In genomic region chr4:67700874-67701850, GRCh38 we compare ENCODE assay signal across 8 cellular contexts. TPM values are rescaled to one million over a fixed set of nuclear protein-coding genes. Genes with fewer than 3 reads are reported as not detected.
DNase-seq lines count a peak whose midpoint lies in the region; ATAC-seq and TF ChIP-seq lines count a peak whose summit lies in the region.

Gene UBA6, minus strand, starts transcription at chr4:67701155. Its CDS starts 36 bp downstream, at chr4:67701119.

- no peak for TF ChIP-seq RAD21 in Ishikawa (IDR thresholded peaks at IDR 0.05; ENCODE audit: low read depth)

- ATAC-seq in GM21576 (IDR thresholded peaks at IDR 0.05; ENCODE audit: unreplicated experiment) (peak; percentile 97), mucosa of descending colon (peak; percentile 99)

- no peaks in the 10 kb centered on the region for H3K9me3 ChIP-seq in mucosa of descending colon

- peaks cover 7% of the 10 kb centered on the region for H3K4me1 ChIP-seq in mucosa of descending colon (ENCODE audit: low read depth)

- DNase-seq in DMS53 (lab: John Stamatoyannopoulos, UW): peak; percentile 98
- peak; percentile 65 for DNase-seq in OCI-M2 (lab: John Stamatoyannopoulos, UW; ENCODE audit: unreplicated experiment)
- peak; percentile 91 for DNase-seq in activated T-cell treated with anti-CD3 and anti-CD28 coated beads for 4 hours
- peak; percentile 83 for DNase-seq in epithelial cell of prostate (ENCODE audit: low read depth, low spot score)
- DNase-seq in mucosa of descending colon: peak; percentile 97 to 99 (median 98)
- DNase-seq in stimulated activated CD8-positive, alpha-beta memory T cell treated with anti-CD3 and anti-CD28 coated beads, Interleukin-4, amount 100 ng/mL, for 24 hours (ENCODE audit: low read depth): peak; percentile 94

- no peak for TF ChIP-seq EP300 in Ishikawa (IDR thresholded peaks at IDR 0.05; ENCODE audit: borderline replicate concordance)

- peak; percentile 61 for TF ChIP-seq CTCF in mucosa of descending colon (IDR thresholded peaks at IDR 0.05)

- peak within 1 kb of the TSS; percentile 91 for H3K27ac ChIP-seq in epithelial cell of prostate

- peak within 1 kb of the TSS; percentile 87 for H3K4me3 ChIP-seq in mucosa of descending colon

- H3K36me3 ChIP-seq in mucosa of descending colon (ENCODE audit: low read depth): no peaks in the 10 kb centered on the region

- intact Hi-C loops in mucosa of descending colon (cut with DNase I, micrococcal nuclease): no loop called here

TF ChIP-seq in Ishikawa, 13 proteins besides CTCF, POLR2A, EP300 and RAD21:
- TF ChIP-seq ZBTB7A (IDR thresholded peaks at IDR 0.05; ENCODE audit: low read depth) (peak; percentile 87), TEAD4 (IDR thresholded peaks at IDR 0.05) (no peak), FOXM1 (IDR thresholded peaks at IDR 0.05; ENCODE audit: borderline replicate concordance, low read depth) (no peak), EGR1 (IDR thresholded peaks at IDR 0.05) (no peak), CEBPB (IDR thresholded peaks at IDR 0.05) (no peak), TAF1 (IDR thresholded peaks at IDR 0.05; ENCODE audit: low read depth) (peak; percentile 74), NFIC (IDR thresholded peaks at IDR 0.05) (peak; percentile 14; the same call in 1 of the 2 replicates), REST (IDR thresholded peaks at IDR 0.05; ENCODE audit: low read depth) (no peak), MAX (IDR thresholded peaks at IDR 0.05) (peak; percentile 86), TCF12 (IDR thresholded peaks at IDR 0.05; ENCODE audit: low read depth) (peak; percentile 54), YY1 (IDR thresholded peaks at IDR 0.05; ENCODE audit: low read depth) (peak; percentile 82), USF1 (IDR thresholded peaks at IDR 0.05) (peak; percentile 42; the same call in 1 of the 2 replicates), CREB1 (IDR thresholded peaks at IDR 0.05; ENCODE audit: low read depth) (peak; percentile 53; the same call in 1 of the 2 replicates)

RNA-seq across cellular contexts. Expression of gene UBA6, which starts in this region (rescaled TPM):
- total RNA-seq in mucosa of descending colon: 10 to 100 TPM; 35.1 to 49.2 (median 47.9) TPM

Comparison
In these comparisons a context has a peak if more than half of its experiments do, and no peak if none do; other contexts are left out.
1. Peak in every context shown above with its lines: DNase-seq, ATAC-seq, H3K4me3 ChIP-seq and H3K27ac ChIP-seq.